In genomic region chr11:65559951-65560537, GRCh38 we compare ENCODE assay signal across 1 cellular context.
TF ChIP-seq lines count a peak whose summit lies in the region.

No MANE protein-coding gene starts in this region.

TF ChIP-seq in HepG2, 621 proteins besides CTCF, POLR2A, EP300 and RAD21 (continued from another document):
- TF ChIP-seq ZNF280B (CRISPR knock-in tag; IDR thresholded peaks at IDR 0.05; ENCODE audit: borderline replicate concordance), result no peak
- no peak for TF ChIP-seq ZNF615 (CRISPR knock-in tag; IDR thresholded peaks at IDR 0.05; ENCODE audit: borderline replicate concordance)
- no peak for TF ChIP-seq ETV6 (CRISPR knock-in tag; conservative IDR thresholded peaks at IDR 0.05)
- no peak for TF ChIP-seq ZNF616 (CRISPR knock-in tag; IDR thresholded peaks at IDR 0.05; ENCODE audit: low read depth)
- 0 out of 2 replicates have a peak, but pooled peaks have one; percentile 34 for TF ChIP-seq ZNF350 (CRISPR knock-in tag; IDR thresholded peaks at IDR 0.05; ENCODE audit: borderline replicate concordance, low read depth)
- TF ChIP-seq AHR (CRISPR knock-in tag; IDR thresholded peaks at IDR 0.05), result no peak
- no peak for TF ChIP-seq ZMYM4 (CRISPR knock-in tag; IDR thresholded peaks at IDR 0.05)
- TF ChIP-seq ZNF691 (CRISPR knock-in tag; IDR thresholded peaks at IDR 0.05; ENCODE audit: borderline replicate concordance, low read depth), result no peak
- TF ChIP-seq PCBP2 (optimal IDR thresholded peaks at IDR 0.05; ENCODE audit: low read depth, low read length, poor library complexity, severe bottlenecking), result no peak
- no peak for TF ChIP-seq ZNF264 (CRISPR knock-in tag; IDR thresholded peaks at IDR 0.05)
- no peak for TF ChIP-seq ZNF839 (CRISPR knock-in tag; IDR thresholded peaks at IDR 0.05; ENCODE audit: borderline replicate concordance)
- TF ChIP-seq NFRKB (IDR thresholded peaks at IDR 0.05), result no peak
- no peak for TF ChIP-seq ZBTB21 (CRISPR knock-in tag; IDR thresholded peaks at IDR 0.05)
- TF ChIP-seq ZNF660 (CRISPR knock-in tag; IDR thresholded peaks at IDR 0.05; ENCODE audit: borderline replicate concordance, low read depth), result no peak
- no peak for TF ChIP-seq NR1H2 (CRISPR knock-in tag; IDR thresholded peaks at IDR 0.05; ENCODE audit: borderline replicate concordance, low read depth)
